ENCODE assay signal across 9 cellular contexts in genomic region chr9:127875306-127875966, GRCh38. TPM values are rescaled to one million over a fixed set of nuclear protein-coding genes. Genes with fewer than 3 reads are reported as not detected.
DNase-seq lines count a peak whose midpoint lies in the region; ATAC-seq and TF ChIP-seq lines count a peak whose summit lies in the region.
"Had no signal": no experiment of that assay in that cellular context is flagged by ENCODE, and none has a peak within 500 bp of the region (broad histone marks: within the 10 kb centered on the region; RNA-seq: fewer than 3 reads in every experiment).

No MANE protein-coding gene starts in this region.

- H3K79me2 ChIP-seq in GM23248 (ENCODE audit: insufficient read depth) = peaks cover 13% of the 10 kb centered on the region; the same call in 1 of the 2 replicates
- peaks cover 8% of the 10 kb centered on the region for H3K79me2 ChIP-seq in hepatocyte
- H3K79me2 ChIP-seq in smooth muscle cell (ENCODE audit: low read depth) = no peaks in the 10 kb centered on the region

- H3F3A ChIP-seq in GM23248 (ENCODE audit: insufficient read depth) (0 out of 2 replicates have a peak, but pooled peaks cover 15% of the 10 kb centered on the region), smooth muscle cell (ENCODE audit: low read depth) (no peaks in the 10 kb centered on the region)

- H3K9me2 ChIP-seq in GM23248 (ENCODE audit: insufficient read depth) = no peaks in the 10 kb centered on the region
- H3K9me2 ChIP-seq in hepatocyte (replicated peaks; ENCODE audit: insufficient read depth) = no peaks in the 10 kb centered on the region

- 45 to 66% methylated on average over 4 to 10 of the region's 10 CpGs for WGBS in GM23248 (ENCODE audit: low coverage in 1 of 2, low lambda C conversion rate in 2 of 2, missing lambda C conversion rate in 2 of 2), 2 experiments
- WGBS in hepatocyte (ENCODE audit: low lambda C conversion rate, missing lambda C conversion rate) = 84% methylated on average over 7 of the region's 10 CpGs
- WGBS in smooth muscle cell (ENCODE audit: low lambda C conversion rate) = 17% methylated on average over 4 of the region's 10 CpGs

- H3K27me3 ChIP-seq in GM23248 (replicated peaks; ENCODE audit: insufficient read depth) (no peaks in the 10 kb centered on the region), ascending aorta (no peaks in the 10 kb centered on the region), hepatocyte (no peaks in the 10 kb centered on the region), smooth muscle cell (ENCODE audit: low read depth) (no peaks in the 10 kb centered on the region)

- peaks cover 34% of the 10 kb centered on the region for H3K4me1 ChIP-seq in GM23248 (ENCODE audit: insufficient read depth)
- peaks cover 24 to 44% of the 10 kb centered on the region in 2 donors for H3K4me1 ChIP-seq in ascending aorta
- peaks cover 30% of the 10 kb centered on the region for H3K4me1 ChIP-seq in hepatocyte (ENCODE audit: insufficient read depth)
- H3K4me1 ChIP-seq in smooth muscle cell (ENCODE audit: low read depth) = peaks cover 5% of the 10 kb centered on the region

- H3K9ac ChIP-seq in GM23248 = peak overlapping the region; percentile 59
- no peak overlapping the region for H3K9ac ChIP-seq in smooth muscle cell (ENCODE audit: low read depth)

- in situ Hi-C loops in GM23248 (cut with MboI) = no loop called here

- no peaks in the 10 kb centered on the region for H3K9me3 ChIP-seq in GM23248 (ENCODE audit: low read depth)
- H3K9me3 ChIP-seq in ascending aorta = no peaks in the 10 kb centered on the region
- H3K9me3 ChIP-seq in hepatocyte (ENCODE audit: low read depth) = no peaks in the 10 kb centered on the region
- no peaks in the 10 kb centered on the region for H3K9me3 ChIP-seq in smooth muscle cell (replicated peaks; ENCODE audit: low read depth)

- H3K4me3 ChIP-seq in GM23248 (peak overlapping the region; percentile 41), ascending aorta (peak overlapping the region in 1 of 2 donors; percentile 67), hepatocyte (no peak overlapping the region), smooth muscle cell (peak overlapping the region; percentile 2)

- H2AFZ ChIP-seq in GM23248 (no peak overlapping the region), hepatocyte (no peak overlapping the region), smooth muscle cell (ENCODE audit: low read depth) (no peak overlapping the region)

- TF ChIP-seq CTCF in ascending aorta (IDR thresholded peaks at IDR 0.05) (no peak), hepatocyte (IDR thresholded peaks at IDR 0.05; ENCODE audit: poor library complexity) (no peak), smooth muscle cell (IDR thresholded peaks at IDR 0.05; ENCODE audit: borderline replicate concordance, insufficient read depth, poor library complexity, severe bottlenecking) (no peak)

- ATAC-seq in GM21723 (IDR thresholded peaks at IDR 0.05; ENCODE audit: unreplicated experiment) (no peak), GM21360 (IDR thresholded peaks at IDR 0.05; ENCODE audit: unreplicated experiment) (no peak)

- peak overlapping the region; percentile 37 for H3K4me2 ChIP-seq in GM23248 (ENCODE audit: unreplicated experiment)
- peak overlapping the region; percentile 88 for H3K4me2 ChIP-seq in hepatocyte
- H3K4me2 ChIP-seq in smooth muscle cell = peak overlapping the region; percentile 81

- no peaks in the 10 kb centered on the region for H4K20me1 ChIP-seq in GM23248 (ENCODE audit: insufficient read depth)
- no peaks in the 10 kb centered on the region for H4K20me1 ChIP-seq in hepatocyte (ENCODE audit: insufficient read depth, poor library complexity, severe bottlenecking)
- no peaks in the 10 kb centered on the region for H4K20me1 ChIP-seq in smooth muscle cell (ENCODE audit: low read depth)

- H3K27ac ChIP-seq in GM23248 (peak overlapping the region; percentile 19; the same call in 1 of the 2 replicates), ascending aorta (peak overlapping the region; percentile 76 to 80), hepatocyte (peak overlapping the region; percentile 7), smooth muscle cell (ENCODE audit: low read depth) (peak overlapping the region; percentile 8)

- peak; percentile 79 for DNase-seq in GM23248
- no peak for DNase-seq in ascending aorta (ENCODE audit: low spot score in 2 of 2)
- DNase-seq in hepatocyte (ENCODE audit: low spot score) = peak; percentile 53
- DNase-seq in smooth muscle cell (lab: John Stamatoyannopoulos, UW; ENCODE audit: unreplicated experiment) = peak; percentile 27
- DNase-seq in T-helper 1 cell = no peak
- no peak for DNase-seq in NCI-H187 (lab: John Stamatoyannopoulos, UW)
- DNase-seq: stimulated activated CD4-positive, alpha-beta T cell treated with anti-CD3 and anti-CD28 coated beads, Interleukin-4, amount 100 ng/mL, for 24 hours had no signal

- H3K36me3 ChIP-seq in GM23248 (ENCODE audit: low read depth) (no peaks in the 10 kb centered on the region), ascending aorta (peaks cover 5 to 23% of the 10 kb centered on the region in 2 donors), hepatocyte (replicated peaks; ENCODE audit: insufficient read depth, low read depth) (no peaks in the 10 kb centered on the region), smooth muscle cell (ENCODE audit: low read depth) (no peaks in the 10 kb centered on the region)

- intact Hi-C loops in ascending aorta (cut with DNase I) = no loop called here

RNA-seq across cellular contexts. Expression of gene AK1, which starts 2.0 kb away (rescaled TPM):
- total RNA-seq in GM23248 (2014; rRNA removed; shearing (Covaris generic)) = 51.8 and 52.9 TPM in 2 replicates
- polyA plus RNA-seq in GM23248 (2016; fragmentation: Nextera tagmentation; extraction: Ambion mirVana) (157 and 159 TPM in 2 replicates), hepatocyte (85.9 and 91.3 TPM in 2 replicates), smooth muscle cell (97.8 and 115 TPM in 2 replicates)
- total RNA-seq in ascending aorta (64.5 TPM), hepatocyte (28.3 and 39.8 TPM in 2 replicates), smooth muscle cell (22.2 and 52.4 TPM in 2 replicates)

RNA-seq across cellular contexts. Expression of gene ENG, which starts 21.0 kb away (rescaled TPM):
- 54.5 and 57.4 TPM in 2 replicates for total RNA-seq in GM23248 (2014; rRNA removed; shearing (Covaris generic))
- polyA plus RNA-seq in GM23248 (2016; fragmentation: Nextera tagmentation; extraction: Ambion mirVana) (226 and 232 TPM in 2 replicates), hepatocyte (19.4 and 21.2 TPM in 2 replicates), smooth muscle cell (42.4 and 54.1 TPM in 2 replicates)
- total RNA-seq in ascending aorta (675 TPM), hepatocyte (3.2 and 6.8 TPM in 2 replicates), smooth muscle cell (11.1 and 12.6 TPM in 2 replicates)

RNA-seq across cellular contexts. Expression of gene ST6GALNAC6, which starts 24.0 kb away (rescaled TPM):
- 78.8 and 88.0 TPM in 2 replicates for total RNA-seq in GM23248 (2014; rRNA removed; shearing (Covaris generic))
- 81.1 and 82.0 TPM in 2 replicates for polyA plus RNA-seq in GM23248 (2016; fragmentation: Nextera tagmentation; extraction: Ambion mirVana)
- total RNA-seq in ascending aorta = 172 TPM
- 31.8 and 37.3 TPM in 2 replicates for total RNA-seq in hepatocyte
- polyA plus RNA-seq in hepatocyte = 47.7 and 61.2 TPM in 2 replicates
- 34.3 and 36.4 TPM in 2 replicates for total RNA-seq in smooth muscle cell
- 48.8 and 65.8 TPM in 2 replicates for polyA plus RNA-seq in smooth muscle cell

RNA-seq across cellular contexts. Expression of gene ST6GALNAC4, which starts 41.4 kb away (rescaled TPM):
- total RNA-seq in GM23248 (2014; rRNA removed; shearing (Covaris generic)) = 45.5 and 61.0 TPM in 2 replicates
- polyA plus RNA-seq in GM23248 (2016; fragmentation: Nextera tagmentation; extraction: Ambion mirVana) (33.7 and 40.1 TPM in 2 replicates), hepatocyte (14.3 and 15.2 TPM in 2 replicates), smooth muscle cell (12.1 and 13.6 TPM in 2 replicates)
- total RNA-seq in ascending aorta (134 TPM), hepatocyte (13.2 and 14.6 TPM in 2 replicates), smooth muscle cell (5.3 and 22.5 TPM in 2 replicates)

RNA-seq across cellular contexts. Expression of gene PIP5KL1, which starts 55.1 kb away (rescaled TPM):
- total RNA-seq in GM23248 (2014; rRNA removed; shearing (Covaris generic)) = 5.5 and 16.6 TPM in 2 replicates
- polyA plus RNA-seq in GM23248 (2016; fragmentation: Nextera tagmentation; extraction: Ambion mirVana) = 8.8 and 9.4 TPM in 2 replicates
- total RNA-seq in ascending aorta = not detected
- 1.6 and 3.7 TPM in 2 replicates for total RNA-seq in hepatocyte
- polyA plus RNA-seq in hepatocyte = 1.4 and 2.5 TPM in 2 replicates
- 1.1 and 9.2 TPM in 2 replicates for total RNA-seq in smooth muscle cell
- polyA plus RNA-seq in smooth muscle cell = 2.7 and 9.7 TPM in 2 replicates

Comparison
In these comparisons a context has a peak if more than half of its experiments do, and no peak if none do; other contexts are left out.
1. DNase-seq: peak in GM23248 (single experiment), hepatocyte (single experiment) and smooth muscle cell (single experiment); none in ascending aorta (0 of 2), T-helper 1 cell (0 of 5) and NCI-H187 (0 of 2).
2. H3K27ac ChIP-seq: peak in every context shown above with its lines; median percentile 78 in ascending aorta; 19 in GM23248; 8 in smooth muscle cell; 7 in hepatocyte.
3. H3K4me2 ChIP-seq: peak in every context shown above with its lines; median percentile 88 in hepatocyte; 81 in smooth muscle cell; 37 in GM23248.
4. RNA of gene ENG, which starts 21.0 kb away (total RNA-seq): 675 TPM in ascending aorta (single experiment); 54.5 to 57.4 TPM in GM23248, 11.1 to 12.6 TPM in smooth muscle cell and 3.2 to 6.8 TPM in hepatocyte; every median in the first group is over 10 times any median in the second.